In genomic region chr6:52186480-52186879, GRCh38 we compare ENCODE assay signal across 18 cellular contexts. TPM values are rescaled to one million over a fixed set of nuclear protein-coding genes. Genes with fewer than 3 reads are reported as not detected.
DNase-seq lines count a peak whose midpoint lies in the region; ATAC-seq and TF ChIP-seq lines count a peak whose summit lies in the region.
"Had no signal": no experiment of that assay in that cellular context is flagged by ENCODE, and none has a peak within 500 bp of the region (broad histone marks: within the 10 kb centered on the region; RNA-seq: fewer than 3 reads in every experiment).

No MANE protein-coding gene starts in this region.

- intact Hi-C loops in lower lobe of right lung (cut with DNase I), result no loop called here

- H3K9me3 ChIP-seq in lower lobe of right lung, result no peaks in the 10 kb centered on the region
- H3K9me3 ChIP-seq: spleen had no signal

- peaks cover 15% of the 10 kb centered on the region for H3K27me3 ChIP-seq in lower lobe of right lung (ENCODE audit: low read depth)

- H3K4me1 ChIP-seq in lower lobe of right lung, result no peaks in the 10 kb centered on the region
- H3K4me1 ChIP-seq: foreskin keratinocyte, spleen had no signal

- H3K9me3 Mint-ChIP-seq in stimulated activated effector memory CD8-positive, alpha-beta T cell treated with anti-CD3 and anti-CD28 coated beads, Interleukin-12 subunit alpha, Interleukin-12 subunit beta, amount 100 ng/mL, for 72 hours, result no peaks in the 10 kb centered on the region
- H3K9me3 Mint-ChIP-seq: endodermal cell had no signal

- H3K36me3 Mint-ChIP-seq in stimulated activated effector memory CD8-positive, alpha-beta T cell treated with anti-CD3 and anti-CD28 coated beads, Interleukin-12 subunit alpha, Interleukin-12 subunit beta, amount 100 ng/mL, for 72 hours, result no peaks in the 10 kb centered on the region

- peaks cover 8% of the 10 kb centered on the region for H3K4me1 Mint-ChIP-seq in stimulated activated effector memory CD8-positive, alpha-beta T cell treated with anti-CD3 and anti-CD28 coated beads, Interleukin-12 subunit alpha, Interleukin-12 subunit beta, amount 100 ng/mL, for 72 hours
- H3K4me1 Mint-ChIP-seq: endodermal cell had no signal

- no peak overlapping the region for H3K4me3 ChIP-seq in lower lobe of right lung
- H3K4me3 ChIP-seq: spleen had no signal

- DNase-seq in stimulated activated effector memory CD8-positive, alpha-beta T cell treated with anti-CD3 and anti-CD28 coated beads, Interleukin-12 subunit alpha, Interleukin-12 subunit beta, amount 100 ng/mL, for 72 hours (ENCODE audit: low spot score in 2 of 2), result no peak
- no peak for DNase-seq in activated naive CD4-positive, alpha-beta T cell (lab: John Stamatoyannopoulos, UW)
- DNase-seq in NCI-H748 treated with DMSO at 0.1 percent for 48 hours (lab: John Stamatoyannopoulos, UW) (no peak), lower lobe of right lung (no peak)
- DNase-seq: activated CD8-positive, alpha-beta memory T cell treated with anti-CD3 and anti-CD28 coated beads for 24 hours; activated naive CD4-positive, alpha-beta T cell treated with anti-CD3 and anti-CD28 coated beads, Interleukin-2, amount 50 U/mL, for 16 hours; C1 segment of cervical spinal cord; endodermal cell; foreskin keratinocyte; NCI-H1417; NCI-H510A; nucleus accumbens; spleen had no signal

- H3K27ac ChIP-seq in lower lobe of right lung, result no peak overlapping the region
- H3K27ac ChIP-seq: foreskin keratinocyte, RWPE1, spleen had no signal

- ATAC-seq in GM18870 (IDR thresholded peaks at IDR 0.05; ENCODE audit: unreplicated experiment) (peak; percentile 70), GM21576 (IDR thresholded peaks at IDR 0.05; ENCODE audit: unreplicated experiment) (peak; percentile 85), HG03095 (IDR thresholded peaks at IDR 0.05; ENCODE audit: unreplicated experiment) (peak; percentile 88), lower lobe of right lung (no peak)
- ATAC-seq in stimulated activated effector memory CD8-positive, alpha-beta T cell treated with anti-CD3 and anti-CD28 coated beads, Interleukin-12 subunit alpha, Interleukin-12 subunit beta, amount 100 ng/mL, for 72 hours, result peak; percentile 28
- ATAC-seq: foreskin keratinocyte had no signal

- no peak overlapping the region for H3K27ac Mint-ChIP-seq in stimulated activated effector memory CD8-positive, alpha-beta T cell treated with anti-CD3 and anti-CD28 coated beads, Interleukin-12 subunit alpha, Interleukin-12 subunit beta, amount 100 ng/mL, for 72 hours
- H3K27ac Mint-ChIP-seq: endodermal cell had no signal

- H3K4me3 Mint-ChIP-seq in stimulated activated effector memory CD8-positive, alpha-beta T cell treated with anti-CD3 and anti-CD28 coated beads, Interleukin-12 subunit alpha, Interleukin-12 subunit beta, amount 100 ng/mL, for 72 hours, result peak overlapping the region; percentile 14
- H3K4me3 Mint-ChIP-seq: endodermal cell had no signal

- no peaks in the 10 kb centered on the region for H3K36me3 ChIP-seq in lower lobe of right lung
- H3K36me3 ChIP-seq: spleen had no signal

- TF ChIP-seq CTCF in lower lobe of right lung (IDR thresholded peaks at IDR 0.05), result no peak

RNA-seq across cellular contexts. Expression of gene IL17A, which starts 0.3 kb away (rescaled TPM):
- total RNA-seq in lower lobe of right lung, result not detected
- total RNA-seq: endodermal cell, foreskin keratinocyte, mesenteric fat pad, spleen had no signal

RNA-seq across cellular contexts. Expression of gene IL17F, which starts 57.8 kb away (rescaled TPM):
- total RNA-seq in lower lobe of right lung, result not detected
- total RNA-seq: endodermal cell, foreskin keratinocyte, mesenteric fat pad, spleen had no signal

Comparison
In these comparisons a context has a peak if more than half of its experiments do, and no peak if none do; other contexts are left out.
1. ATAC-seq: peak in GM18870 (single experiment), GM21576 (single experiment), HG03095 (single experiment) and stimulated activated effector memory CD8-positive, alpha-beta T cell treated with anti-CD3 and anti-CD28 coated beads, Interleukin-12 subunit alpha, Interleukin-12 subunit beta, amount 100 ng/mL, for 72 hours (single experiment); none in lower lobe of right lung (0 of 2).